Comparison of ENCODE assay signal across 24 cellular contexts in genomic region chr12:72276212-72276865, GRCh38. TPM values are rescaled to one million over a fixed set of nuclear protein-coding genes. Genes with fewer than 3 reads are reported as not detected.
DNase-seq lines count a peak whose midpoint lies in the region; TF ChIP-seq lines count a peak whose summit lies in the region.
"Had no signal": no experiment of that assay in that cellular context is flagged by ENCODE, and none has a peak within 500 bp of the region (broad histone marks: within the 10 kb centered on the region; RNA-seq: fewer than 3 reads in every experiment).

No MANE protein-coding gene starts in this region.

- no peak overlapping the region for H3K4me3 Mint-ChIP-seq in activated CD4-positive, alpha-beta memory T cell treated with anti-CD3 and anti-CD28 coated beads, Interleukin-2, amount 10 ng/mL, durations not matched to agents 7 days and 5 days
- H3K4me3 Mint-ChIP-seq: activated CD8-positive, alpha-beta memory T cell treated with anti-CD3 and anti-CD28 coated beads, Interleukin-2, amount 10 ng/mL, durations not matched to agents 7 days and 5 days; activated naive CD8-positive, alpha-beta T cell; neural progenitor cell had no signal

- peaks cover 25% of the 10 kb centered on the region for H3K27me3 Mint-ChIP-seq in activated CD4-positive, alpha-beta memory T cell treated with anti-CD3 and anti-CD28 coated beads, Interleukin-2, amount 10 ng/mL, durations not matched to agents 7 days and 5 days

- H3K4me3 ChIP-seq in epithelial cell of proximal tubule (ENCODE audit: low read depth, low read length): peak overlapping the region; percentile 90
- H3K4me3 ChIP-seq: coronary artery, mucosa of descending colon, neural progenitor cell, stomach, upper lobe of left lung had no signal

- H3K9me3 Mint-ChIP-seq in activated CD4-positive, alpha-beta memory T cell treated with anti-CD3 and anti-CD28 coated beads, Interleukin-2, amount 10 ng/mL, durations not matched to agents 7 days and 5 days: no peaks in the 10 kb centered on the region
- H3K9me3 Mint-ChIP-seq: neural progenitor cell had no signal

- DNase-seq in EL: peak; percentile 29
- peak; percentile 5 for DNase-seq in MV-4-11 (lab: John Stamatoyannopoulos, UW)
- no peak for DNase-seq in epithelial cell of proximal tubule (ENCODE audit: low read depth)
- DNase-seq in renal cortical epithelial cell (ENCODE audit: low read depth): peak; percentile 55
- no peak for DNase-seq in D341Med (ENCODE audit: low spot score)
- DNase-seq in activated gamma-delta T cell (lab: John Stamatoyannopoulos, UW): no peak
- no peak for DNase-seq in activated CD4-positive, alpha-beta memory T cell treated with anti-CD3 and anti-CD28 coated beads, Interleukin-2, amount 10 ng/mL, durations not matched to agents 7 days and 5 days
- DNase-seq: activated CD4-positive, alpha-beta T cell treated with anti-CD3 and anti-CD28 coated beads for 4 hours; activated CD8-positive, alpha-beta memory T cell treated with anti-CD3 and anti-CD28 coated beads, Interleukin-2, amount 10 ng/mL, durations not matched to agents 7 days and 5 days; head of caudate nucleus; KBM-7; mucosa of descending colon; NCI-H1048; NCI-H187 treated with DMSO at 0.1 percent for 48 hours; spleen; stimulated activated CD4-positive, alpha-beta T cell treated with anti-CD3 and anti-CD28 coated beads, Interleukin-4, amount 100 ng/mL, for 4 hours; stomach; SW 1271; upper lobe of left lung had no signal

- no peak for TF ChIP-seq CTCF in epithelial cell of proximal tubule (conservative IDR thresholded peaks at IDR 0.05; ENCODE audit: low read depth, low read length)

- peaks cover 5% of the 10 kb centered on the region for H3K4me1 Mint-ChIP-seq in activated CD4-positive, alpha-beta memory T cell treated with anti-CD3 and anti-CD28 coated beads, Interleukin-2, amount 10 ng/mL, durations not matched to agents 7 days and 5 days

- no peak overlapping the region for H3K27ac Mint-ChIP-seq in activated CD4-positive, alpha-beta memory T cell treated with anti-CD3 and anti-CD28 coated beads, Interleukin-2, amount 10 ng/mL, durations not matched to agents 7 days and 5 days
- H3K27ac Mint-ChIP-seq: activated CD8-positive, alpha-beta memory T cell treated with anti-CD3 and anti-CD28 coated beads, Interleukin-2, amount 10 ng/mL, durations not matched to agents 7 days and 5 days; activated naive CD8-positive, alpha-beta T cell; neural progenitor cell had no signal

- CTCF ChIA-PET in activated CD4-positive, alpha-beta memory T cell treated with anti-CD3 and anti-CD28 coated beads, Interleukin-2, amount 10 ng/mL, durations not matched to agents 7 days and 5 days (lab: Charles Lee): no interaction called here

- no peaks in the 10 kb centered on the region for H3K36me3 Mint-ChIP-seq in activated CD4-positive, alpha-beta memory T cell treated with anti-CD3 and anti-CD28 coated beads, Interleukin-2, amount 10 ng/mL, durations not matched to agents 7 days and 5 days (ENCODE audit: low read depth)
- H3K36me3 Mint-ChIP-seq: activated CD8-positive, alpha-beta memory T cell treated with anti-CD3 and anti-CD28 coated beads, Interleukin-2, amount 10 ng/mL, durations not matched to agents 7 days and 5 days; activated naive CD8-positive, alpha-beta T cell; neural progenitor cell had no signal

- POLR2A ChIA-PET in activated CD4-positive, alpha-beta memory T cell treated with anti-CD3 and anti-CD28 coated beads, Interleukin-2, amount 10 ng/mL, durations not matched to agents 7 days and 5 days (lab: Charles Lee): no interaction called here

RNA-seq across cellular contexts. Expression of gene TRHDE, which starts 4.2 kb away (rescaled TPM):
- 25.9 and 26.9 TPM in 2 replicates for total RNA-seq in epithelial cell of proximal tubule
- 17.5 and 30.6 TPM in 2 replicates for total RNA-seq in renal cortical epithelial cell
- not detected for total RNA-seq in activated CD4-positive, alpha-beta memory T cell treated with anti-CD3 and anti-CD28 coated beads, Interleukin-2, amount 10 ng/mL, durations not matched to agents 7 days and 5 days
- total RNA-seq: activated CD8-positive, alpha-beta memory T cell treated with anti-CD3 and anti-CD28 coated beads, Interleukin-2, amount 10 ng/mL, durations not matched to agents 7 days and 5 days; NCI-H460; pulmonary artery endothelial cell had no signal

Comparison
In these comparisons a context has a peak if more than half of its experiments do, and no peak if none do; other contexts are left out.
1. DNase-seq: peak in EL (single experiment), MV-4-11 (single experiment) and renal cortical epithelial cell (single experiment); none in epithelial cell of proximal tubule (single experiment), D341Med (single experiment), activated gamma-delta T cell (single experiment) and activated CD4-positive, alpha-beta memory T cell treated with anti-CD3 and anti-CD28 coated beads, Interleukin-2, amount 10 ng/mL, durations not matched to agents 7 days and 5 days (single experiment).
2. RNA of gene TRHDE, which starts 4.2 kb away (total RNA-seq): 17.5 to 30.6 TPM in renal cortical epithelial cell and 25.9 to 26.9 TPM in epithelial cell of proximal tubule; not detected in activated CD4-positive, alpha-beta memory T cell treated with anti-CD3 and anti-CD28 coated beads, Interleukin-2, amount 10 ng/mL, durations not matched to agents 7 days and 5 days; every median in the first group is over 10 times any median in the second.